Comparison of ENCODE assay signal across 15 cellular contexts in the genomic region with DNA sequence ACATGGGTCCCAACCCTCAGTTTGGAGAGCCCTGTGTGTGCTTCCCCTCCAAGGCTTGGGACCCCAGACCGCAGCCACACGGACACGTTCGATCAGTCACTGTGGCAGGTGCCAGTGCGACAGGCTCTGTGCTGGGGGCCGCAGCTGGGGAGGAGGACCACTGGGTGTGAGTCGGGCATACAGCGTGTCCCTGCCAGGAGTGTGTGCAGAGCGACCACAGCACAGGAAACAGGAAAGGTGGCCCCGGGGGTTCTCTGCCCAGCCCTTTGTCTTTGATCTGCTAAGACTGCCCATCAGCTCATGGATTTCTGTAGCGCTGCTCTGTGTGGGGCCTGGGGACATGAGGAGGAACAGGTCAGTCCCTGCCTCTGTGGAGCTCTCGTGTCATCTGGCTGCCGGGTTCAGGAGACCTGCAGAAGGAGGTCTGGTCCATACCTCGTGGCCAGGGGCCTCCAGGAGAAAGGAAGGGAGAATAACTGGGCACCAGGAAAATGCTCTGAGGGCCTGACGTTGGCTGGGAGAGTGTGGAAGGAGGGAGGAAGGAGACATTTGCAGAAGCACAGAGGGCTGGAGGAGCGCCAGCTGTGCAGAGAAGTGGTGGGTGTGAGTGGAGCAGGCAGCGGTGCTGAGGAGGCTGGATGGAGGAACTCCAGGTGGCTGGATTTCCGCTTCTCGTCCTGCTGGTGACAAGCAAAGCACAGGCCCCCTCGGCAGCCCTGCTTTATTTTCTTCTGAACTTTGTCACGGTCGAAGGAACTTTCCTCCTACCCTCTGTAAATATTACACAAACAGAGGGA. TPM values are rescaled to one million over a fixed set of nuclear protein-coding genes. Genes with fewer than 3 reads are reported as not detected.
A peak's percentile ranks its signal among the peaks of the same experiment; 100 is the strongest.
DNase-seq lines count a peak whose midpoint lies in the region; ATAC-seq and TF ChIP-seq lines count a peak whose summit lies in the region.
"Had no signal": no experiment of that assay in that cellular context is flagged by ENCODE, and none has a peak within 500 bp of the region (broad histone marks: within the 10 kb centered on the region; RNA-seq: fewer than 3 reads in every experiment).

No MANE protein-coding gene starts in this region.

- no peak for TF ChIP-seq POLR2A in Peyer's patch (IDR thresholded peaks at IDR 0.05)

- peaks cover 14% of the 10 kb centered on the region; the same call in 1 of the 2 replicates for H3F3A ChIP-seq in DOHH2 (ENCODE audit: control insufficient read depth, insufficient read depth)

- CTCF ChIA-PET in activated B cell treated with CpG ODN at 0.5 μM for 24 hours (lab: Charles Lee), result interaction anchor here (0.8 kb wide), 1 partner anchor 102 kb away, joined by 5 read pairs; no protein-coding TSS in a partner anchor

- H3K27ac ChIP-seq in DOHH2 (ENCODE audit: low read depth, low read length) (peak overlapping the region; percentile 12), Peyer's patch (no peak overlapping the region)
- H3K27ac ChIP-seq: coronary artery, parathyroid adenoma, tibial artery had no signal

- peaks cover 35% of the 10 kb centered on the region for H3K79me2 ChIP-seq in DOHH2 (ENCODE audit: control insufficient read depth, low read length)

- TF ChIP-seq CTCF in DOHH2 (IDR thresholded peaks at IDR 0.05; ENCODE audit: low read depth, low read length, poor library complexity, severe bottlenecking) (no peak), activated B cell treated with CpG ODN at 0.5 μM for 24 hours (IDR thresholded peaks at IDR 0.05) (no peak), Peyer's patch (IDR thresholded peaks at IDR 0.05) (no peak)

- in situ Hi-C loops in ACHN (cut with HindIII; ENCODE audit: low pct_ligation_motif_present, low pct_unique_long_range_greater_than_20kb, low sequenced_read_pairs), result no loop called here

- H3K27me3 Mint-ChIP-seq in activated B cell treated with CpG ODN at 0.5 μM for 24 hours, result no peaks in the 10 kb centered on the region
- no peaks in the 10 kb centered on the region for H3K27me3 Mint-ChIP-seq in naive B cell
- H3K27me3 Mint-ChIP-seq: T-cell had no signal

- H3K36me3 ChIP-seq in DOHH2 (ENCODE audit: control insufficient read depth, low read length) (peaks cover 37% of the 10 kb centered on the region), Peyer's patch (no peaks in the 10 kb centered on the region)
- H3K36me3 ChIP-seq: tibial artery had no signal

- no peak for ATAC-seq in activated B cell treated with CpG ODN at 0.5 μM for 24 hours (ENCODE audit: low read depth)
- ATAC-seq in naive B cell (ENCODE audit: low read depth in 2 of 2), result peak; percentile 20 to 24
- ATAC-seq: PC-3, T-cell had no signal

- H3K9me3 Mint-ChIP-seq in activated B cell treated with CpG ODN at 0.5 μM for 24 hours (no peaks in the 10 kb centered on the region), naive B cell (no peaks in the 10 kb centered on the region)
- H3K9me3 Mint-ChIP-seq: T-cell had no signal

- H3K36me3 Mint-ChIP-seq in activated B cell treated with CpG ODN at 0.5 μM for 24 hours (ENCODE audit: low read depth) (peaks cover 18% of the 10 kb centered on the region), naive B cell (no peaks in the 10 kb centered on the region)

- peak overlapping the region; percentile 41 for H3K4me2 ChIP-seq in DOHH2 (ENCODE audit: low read length)

- H3K9me3 ChIP-seq in DOHH2 (ENCODE audit: control insufficient read depth, insufficient read depth, low read length) (no peaks in the 10 kb centered on the region), Peyer's patch (no peaks in the 10 kb centered on the region)
- H3K9me3 ChIP-seq: tibial artery had no signal

- H3K9me2 ChIP-seq in DOHH2 (replicated peaks; ENCODE audit: control insufficient read depth, low read length), result no peaks in the 10 kb centered on the region

- intact Hi-C loops in activated B cell treated with CpG ODN at 0.5 μM for 24 hours (cut with micrococcal nuclease), result no loop called here

- H3K4me1 Mint-ChIP-seq in activated B cell treated with CpG ODN at 0.5 μM for 24 hours (peaks cover 64% of the 10 kb centered on the region), naive B cell (peaks cover 39 to 68% (median 64%) of the 10 kb centered on the region in 3 donors)

- H4K20me1 ChIP-seq in DOHH2 (ENCODE audit: control insufficient read depth, insufficient read depth, low read depth, low read length), result no peaks in the 10 kb centered on the region

- POLR2A ChIA-PET in activated B cell treated with CpG ODN at 0.5 μM for 24 hours (lab: Charles Lee), result interaction anchor here (0.6 to 1.9 kb wide), 6 partner anchors 9 to 520 kb away, joined by 3 to 10 read pairs (median 4); a partner anchor contains a TSS

- H3K27ac Mint-ChIP-seq in activated B cell treated with CpG ODN at 0.5 μM for 24 hours (peak overlapping the region; percentile 67), naive B cell (peak overlapping the region in 5 of 6 donors; percentile 58 to 88 (median 79))
- H3K27ac Mint-ChIP-seq: T-cell had no signal

- H3K4me3 ChIP-seq in DOHH2 (ENCODE audit: low read length), result peak overlapping the region; percentile 9
- no peak overlapping the region for H3K4me3 ChIP-seq in Peyer's patch
- H3K4me3 ChIP-seq: coronary artery, tibial artery had no signal

- H3K4me1 ChIP-seq in DOHH2 (ENCODE audit: control insufficient read depth, low read length), result peaks cover 43% of the 10 kb centered on the region
- H3K4me1 ChIP-seq in Peyer's patch, result peaks cover 0 to 27% (median 12%) of the 10 kb centered on the region in 4 donors

- DNase-seq in Ammon's horn (ENCODE audit: low spot score) (peak; percentile 68), activated B cell treated with CpG ODN at 0.5 μM for 24 hours (no peak), naive B cell (no peak), Peyer's patch (no peak), ACHN (no peak), AG08395 (ENCODE audit: low spot score) (no peak)
- no peak for DNase-seq in stimulated activated CD4-positive, alpha-beta T cell treated with anti-CD3 and anti-CD28 coated beads, Interleukin-15, amount 100 ng/mL, for 24 hours
- DNase-seq: activated CD4-positive, alpha-beta T cell treated with anti-CD3 and anti-CD28 coated beads for 48 hours; mesendoderm; PC-3; T-cell had no signal

- H3K4me3 Mint-ChIP-seq in activated B cell treated with CpG ODN at 0.5 μM for 24 hours (no peak overlapping the region), naive B cell (peak overlapping the region; percentile 31 to 78 (median 68))
- H3K4me3 Mint-ChIP-seq: T-cell had no signal

- H3K27me3 ChIP-seq in DOHH2 (ENCODE audit: control insufficient read depth, low read length), result no peaks in the 10 kb centered on the region
- H3K27me3 ChIP-seq in Peyer's patch, result no peaks in the 10 kb centered on the region
- H3K27me3 ChIP-seq: tibial artery had no signal

RNA-seq across cellular contexts. Expression of a gene that starts 4.1 kb away (rescaled TPM):
- total RNA-seq in activated B cell treated with CpG ODN at 0.5 μM for 24 hours (38.0 and 42.6 TPM in 2 replicates), Peyer's patch (10 to 100 TPM in 2 of 4 donors, 1 to 10 TPM in 2; 3.2 to 75.1 (median 11.6) TPM)
- 10 to 100 TPM; 50.8 to 78.8 (median 59.4) TPM for polyA plus RNA-seq in naive B cell (ENCODE audit: low read depth in 6 of 6)

RNA-seq across cellular contexts. Expression of a gene that starts 4.1 kb away (rescaled TPM):
- 35.3 and 36.5 TPM in 2 replicates for total RNA-seq in activated B cell treated with CpG ODN at 0.5 μM for 24 hours
- polyA plus RNA-seq in naive B cell (ENCODE audit: low read depth in 6 of 6), result 10 to 100 TPM; 29.2 to 64.2 (median 46.1) TPM
- 10 to 100 TPM in 3 of 4 donors, 1 to 10 TPM in 1; 8.1 to 19.0 (median 13.0) TPM for total RNA-seq in Peyer's patch

RNA-seq across cellular contexts. Expression of a gene that starts 13.3 kb away (rescaled TPM):
- 54.6 and 65.7 TPM in 2 replicates for total RNA-seq in activated B cell treated with CpG ODN at 0.5 μM for 24 hours
- 100 to 1,000 TPM; 109 to 209 (median 158) TPM for polyA plus RNA-seq in naive B cell (ENCODE audit: low read depth in 6 of 6)
- total RNA-seq in Peyer's patch, result 100 to 1,000 TPM in 1 of 4 donors, 10 to 100 TPM in 3; 43.9 to 417 (median 59.1) TPM
